In genomic region chr2:58545300-58546280, GRCh38 we compare ENCODE assay signal across 1 cellular context.
TF ChIP-seq lines count a peak whose summit lies in the region.

No MANE protein-coding gene starts in this region.

TF ChIP-seq in HCT116, 20 proteins besides CTCF, POLR2A, EP300 and RAD21 (continued from another document):
- TF ChIP-seq REST (IDR thresholded peaks at IDR 0.05; ENCODE audit: low read depth) = peak; percentile 4; the same call in 1 of the 2 replicates
- TF ChIP-seq YY1 (IDR thresholded peaks at IDR 0.05; ENCODE audit: extremely low read depth, insufficient replicate concordance, low read depth, low read length) = no peak
